ENCODE assay signal across 7 cellular contexts in genomic region chr17:81387235-81388060, GRCh38. TPM values are rescaled to one million over a fixed set of nuclear protein-coding genes. Genes with fewer than 3 reads are reported as not detected.
DNase-seq lines count a peak whose midpoint lies in the region; ATAC-seq lines count a peak whose summit lies in the region.

No MANE protein-coding gene starts in this region.

- peaks cover 42% of the 10 kb centered on the region for H3K4me1 ChIP-seq in SJCRH30

- no peaks in the 10 kb centered on the region for H3K27me3 ChIP-seq in SJCRH30

- peak; percentile 16 for DNase-seq in H4 (ENCODE audit: low spot score)
- DNase-seq in SJCRH30: peak; percentile 82 to 92
- DNase-seq in cerebellum (ENCODE audit: low spot score): peak; percentile 48
- peak; percentile 99 for DNase-seq in left kidney (ENCODE audit: low read depth, low spot score)
- DNase-seq in stimulated activated CD4-positive, alpha-beta T cell treated with anti-CD3 and anti-CD28 coated beads, Interleukin-2, amount 100 ng/mL, for 24 hours: peak; percentile 62 to 66
- DNase-seq in NCI-H1048 (lab: John Stamatoyannopoulos, UW): no peak

- peak overlapping the region; percentile 63 for H3K4me3 ChIP-seq in SJCRH30

- ATAC-seq in GM19455 (IDR thresholded peaks at IDR 0.05; ENCODE audit: unreplicated experiment): no peak

- no peaks in the 10 kb centered on the region for H3K36me3 ChIP-seq in SJCRH30

- peak overlapping the region; percentile 90 for H3K27ac ChIP-seq in SJCRH30

- H3K9me3 ChIP-seq in SJCRH30 (replicated peaks): no peaks in the 10 kb centered on the region

RNA-seq across cellular contexts. Expression of gene BAHCC1, which starts 7.8 kb away (rescaled TPM):
- total RNA-seq in H4 (2014; rRNA removed; shearing (Covaris generic)): 0.31 and 3.4 TPM in 2 replicates
- total RNA-seq in SJCRH30 (2014; rRNA removed; shearing (Covaris generic)): 17.4 and 20.0 TPM in 2 replicates
- total RNA-seq in cerebellum: 20.5 TPM
